ENCODE assay signal across 8 cellular contexts in genomic region chr19:10290876-10291553, GRCh38. TPM values are rescaled to one million over a fixed set of nuclear protein-coding genes. Genes with fewer than 3 reads are reported as not detected.
DNase-seq lines count a peak whose midpoint lies in the region; TF ChIP-seq lines count a peak whose summit lies in the region.

No MANE protein-coding gene starts in this region.

- peak overlapping the region; percentile 78 for H3K4me3 ChIP-seq in PC-9
- peak overlapping the region; percentile 32 for H3K4me3 ChIP-seq in adipocyte (ENCODE audit: low read length)
- peak overlapping the region; percentile 79 for H3K4me3 ChIP-seq in iPS-15b (ENCODE audit: low read depth, low read length)
- H3K4me3 ChIP-seq in smooth muscle cell = peak overlapping the region; percentile 41

- H3K4me2 ChIP-seq in PC-9 (peak overlapping the region; percentile 97), smooth muscle cell (peak overlapping the region; percentile 89)

- TF ChIP-seq CTCF in PC-9 (conservative IDR thresholded peaks at IDR 0.05) = no peak
- TF ChIP-seq CTCF in smooth muscle cell (IDR thresholded peaks at IDR 0.05; ENCODE audit: borderline replicate concordance, insufficient read depth, poor library complexity, severe bottlenecking) = no peak

- H3K27me3 ChIP-seq in PC-9 (ENCODE audit: insufficient read depth, low read depth) (no peaks in the 10 kb centered on the region), adipocyte (replicated peaks; ENCODE audit: control insufficient read depth, insufficient read depth, low read length) (peaks cover 77% of the 10 kb centered on the region), iPS-15b (ENCODE audit: control insufficient read depth, insufficient read depth, low read length) (peaks cover 93% of the 10 kb centered on the region), smooth muscle cell (ENCODE audit: low read depth) (peaks cover 95% of the 10 kb centered on the region)

- no peaks in the 10 kb centered on the region for H3K79me2 ChIP-seq in PC-9 (ENCODE audit: low read depth)
- H3K79me2 ChIP-seq in smooth muscle cell (ENCODE audit: low read depth) = no peaks in the 10 kb centered on the region

- no TSS peak for BruUV-seq in PC-9 (replicated peaks; lab: Mats Ljungman, UMichigan)

- H3K27ac ChIP-seq in PC-9 = no peak overlapping the region
- no peak overlapping the region for H3K27ac ChIP-seq in smooth muscle cell (ENCODE audit: low read depth)

- H3F3A ChIP-seq in PC-9 (ENCODE audit: insufficient read depth, low read depth) (peaks cover 14% of the 10 kb centered on the region; the same call in 1 of the 2 replicates), smooth muscle cell (ENCODE audit: low read depth) (no peaks in the 10 kb centered on the region)

- DNase-seq in NOMO-1 treated with DMSO at 0.1 percent for 48 hours (lab: John Stamatoyannopoulos, UW; ENCODE audit: unreplicated experiment) (peak; percentile 28), NOMO-1 treated with dmso at 0.1 percent for 144 hours (lab: John Stamatoyannopoulos, UW; ENCODE audit: unreplicated experiment) (no peak), PC-9 (peak in 1 of 2 experiments; percentile 49), adipocyte (ENCODE audit: low read depth) (peak; percentile 80), smooth muscle cell (lab: John Stamatoyannopoulos, UW; ENCODE audit: unreplicated experiment) (no peak), HCEC 1CT (no peak), NCI-H1694 treated with DMSO at 0.1 percent for 48 hours (lab: John Stamatoyannopoulos, UW) (no peak)

- H3K36me3 ChIP-seq in PC-9 (ENCODE audit: low read depth) (no peaks in the 10 kb centered on the region), adipocyte (ENCODE audit: control insufficient read depth, insufficient read depth, low read length, severe bottlenecking) (no peaks in the 10 kb centered on the region), iPS-15b (ENCODE audit: control insufficient read depth, insufficient read depth, low read length) (no peaks in the 10 kb centered on the region), smooth muscle cell (ENCODE audit: low read depth) (no peaks in the 10 kb centered on the region)

- intact Hi-C loops in PC-9 (cut with micrococcal nuclease; ENCODE audit: unreplicated experiment) = no loop called here

- POLR2A ChIA-PET in PC-9 (lab: Charles Lee; ENCODE audit: unreplicated experiment) = interaction anchor here (0.6 to 0.7 kb wide), 4 partner anchors 22 to 391 kb away, joined by 4 to 10 read pairs (median 6); partner anchors contain the start of gene RAVER1

- no peaks in the 10 kb centered on the region for H4K20me1 ChIP-seq in PC-9 (ENCODE audit: insufficient read depth)
- H4K20me1 ChIP-seq in smooth muscle cell (ENCODE audit: low read depth) = no peaks in the 10 kb centered on the region

- CTCF ChIA-PET in PC-9 (lab: Charles Lee) = interaction anchor here (0.8 kb wide), 1 partner anchor 89 kb away, joined by 4 read pairs; the partner anchor contains the start of gene TYK2

- peak overlapping the region; percentile 89 for H2AFZ ChIP-seq in PC-9
- H2AFZ ChIP-seq in smooth muscle cell (ENCODE audit: low read depth) = no peak overlapping the region

- no peaks in the 10 kb centered on the region for H3K9me2 ChIP-seq in PC-9 (ENCODE audit: insufficient read depth)

- no peak overlapping the region for H3K9ac ChIP-seq in adipocyte (ENCODE audit: low read length)
- no peak overlapping the region for H3K9ac ChIP-seq in iPS-15b (ENCODE audit: low read depth, low read length)
- H3K9ac ChIP-seq in smooth muscle cell (ENCODE audit: low read depth) = no peak overlapping the region

- WGBS in smooth muscle cell (ENCODE audit: low lambda C conversion rate) = 3% methylated on average over 48 of the region's 57 CpGs

- no peaks in the 10 kb centered on the region for H3K9me3 ChIP-seq in PC-9 (ENCODE audit: insufficient read depth, low read depth)
- no peaks in the 10 kb centered on the region for H3K9me3 ChIP-seq in adipocyte (ENCODE audit: control insufficient read depth, low read length)
- H3K9me3 ChIP-seq in iPS-15b (ENCODE audit: control insufficient read depth, insufficient read depth, low read length) = no peaks in the 10 kb centered on the region
- H3K9me3 ChIP-seq in smooth muscle cell (replicated peaks; ENCODE audit: low read depth) = no peaks in the 10 kb centered on the region

- peaks cover 17% of the 10 kb centered on the region for H3K4me1 ChIP-seq in PC-9 (replicated peaks; ENCODE audit: insufficient read depth)
- H3K4me1 ChIP-seq in adipocyte (ENCODE audit: control insufficient read depth, insufficient read depth, low read length) = peaks cover 24% of the 10 kb centered on the region
- peaks cover 2% of the 10 kb centered on the region for H3K4me1 ChIP-seq in iPS-15b (ENCODE audit: control insufficient read depth, insufficient read depth, low read length)
- H3K4me1 ChIP-seq in smooth muscle cell (ENCODE audit: low read depth) = peaks cover 41% of the 10 kb centered on the region

RNA-seq across cellular contexts. Expression of gene ICAM5, which starts 1.3 kb away (rescaled TPM):
- total RNA-seq in PC-9 (2021) = 19.2 and 24.0 TPM in 2 replicates
- 1.9 and 4.0 TPM in 2 replicates for total RNA-seq in smooth muscle cell
- polyA plus RNA-seq in smooth muscle cell = 4.4 and 6.4 TPM in 2 replicates

RNA-seq across cellular contexts. Expression of gene ICAM4, which starts 4.3 kb away (rescaled TPM):
- 0.52 and 0.68 TPM in 2 replicates for total RNA-seq in PC-9 (2021)
- 0.90 and 1.9 TPM in 2 replicates for total RNA-seq in smooth muscle cell
- polyA plus RNA-seq in smooth muscle cell = 2.2 and 3.4 TPM in 2 replicates

RNA-seq across cellular contexts. Expression of gene ZGLP1, which starts 18.6 kb away (rescaled TPM):
- 7.5 and 10.2 TPM in 2 replicates for total RNA-seq in PC-9 (2021)
- 2.9 TPM in 1 of 2 replicates, not detected in the other for total RNA-seq in smooth muscle cell
- polyA plus RNA-seq in smooth muscle cell = 4.8 and 6.1 TPM in 2 replicates

RNA-seq across cellular contexts. Expression of gene ICAM1, which starts 20.1 kb away (rescaled TPM):
- total RNA-seq in PC-9 (2021) = 23.8 and 32.9 TPM in 2 replicates
- 4.6 and 10.4 TPM in 2 replicates for total RNA-seq in smooth muscle cell
- polyA plus RNA-seq in smooth muscle cell = 9.2 and 9.7 TPM in 2 replicates

RNA-seq across cellular contexts. Expression of gene FDX2, which starts 24.8 kb away (rescaled TPM):
- 23.1 and 29.2 TPM in 2 replicates for total RNA-seq in PC-9 (2021)
- total RNA-seq in smooth muscle cell = 7.6 and 15.3 TPM in 2 replicates
- 39.1 and 46.0 TPM in 2 replicates for polyA plus RNA-seq in smooth muscle cell

Comparison
In these comparisons a context has a peak if more than half of its experiments do, and no peak if none do; other contexts are left out.
1. DNase-seq: peak in NOMO-1 treated with DMSO at 0.1 percent for 48 hours (single experiment) and adipocyte (single experiment); none in NOMO-1 treated with dmso at 0.1 percent for 144 hours (single experiment), smooth muscle cell (single experiment), HCEC 1CT (single experiment) and NCI-H1694 treated with DMSO at 0.1 percent for 48 hours (single experiment).
2. Peak in every context shown above with its lines, with median percentiles within 50 percentile points of each other: H3K4me3 ChIP-seq.